In genomic region chr1:98008373-98008772, GRCh38 we compare ENCODE assay signal across 17 cellular contexts.
A peak's percentile ranks its signal among the peaks of the same experiment; 100 is the strongest.
DNase-seq lines count a peak whose midpoint lies in the region; ATAC-seq, FAIRE-seq and TF ChIP-seq lines count a peak whose summit lies in the region.
"Had no signal": no experiment of that assay in that cellular context is flagged by ENCODE, and none has a peak within 500 bp of the region (broad histone marks: within the 10 kb centered on the region; RNA-seq: fewer than 3 reads in every experiment).

No MANE protein-coding gene starts in this region.

- intact Hi-C loops in head of caudate nucleus (cut with DNase I) = no loop called here

- H3K4me1 ChIP-seq in ACC112 (ENCODE audit: control insufficient read depth, insufficient read depth, low read length, unreplicated experiment) (peaks cover 38% of the 10 kb centered on the region), astrocyte (ENCODE audit: insufficient read depth, low read length) (peaks cover 13% of the 10 kb centered on the region)
- H3K4me1 ChIP-seq: BLaER1, HAP-1 had no signal

- no peaks in the 10 kb centered on the region for H3K36me3 ChIP-seq in ACC112 (ENCODE audit: insufficient read depth, low read length)
- H3K36me3 ChIP-seq in astrocyte (ENCODE audit: insufficient read depth, low read length) = no peaks in the 10 kb centered on the region
- H3K36me3 ChIP-seq: BLaER1, HAP-1 had no signal

- H3K9ac ChIP-seq in astrocyte (ENCODE audit: low read length) = no peak overlapping the region
- H3K9ac ChIP-seq: BLaER1 had no signal

- H3K9me3 Mint-ChIP-seq in astrocyte (ENCODE audit: unreplicated experiment) = no peaks in the 10 kb centered on the region
- H3K9me3 Mint-ChIP-seq: CD14-positive monocyte had no signal

- H3K27ac Mint-ChIP-seq in astrocyte (ENCODE audit: unreplicated experiment) = no peak overlapping the region
- H3K27ac Mint-ChIP-seq: CD14-positive monocyte; CD4-positive, alpha-beta memory T cell had no signal

- no peaks in the 10 kb centered on the region for H3K9me3 ChIP-seq in astrocyte (ENCODE audit: insufficient read depth, low read depth, low read length)
- H3K9me3 ChIP-seq: BLaER1, HAP-1 had no signal

- no peak for DNase-seq in H54 (ENCODE audit: insufficient read length, low spot score)
- DNase-seq in astrocyte (ENCODE audit: low read depth) = no peak
- no peak for DNase-seq in hippocampal formation (lab: John Stamatoyannopoulos, UW)
- DNase-seq in head of caudate nucleus = no peak
- DNase-seq: AML-193; CD4-positive, alpha-beta memory T cell; DMS153; DMS79; GF-D8; KG1 had no signal

- H3K4me3 Mint-ChIP-seq in astrocyte (ENCODE audit: unreplicated experiment) = no peak overlapping the region
- H3K4me3 Mint-ChIP-seq: CD14-positive monocyte had no signal

- ATAC-seq in GM21737 (IDR thresholded peaks at IDR 0.05; ENCODE audit: unreplicated experiment) = no peak
- ATAC-seq: HepG2 had no signal

- no peaks in the 10 kb centered on the region for H3K27me3 Mint-ChIP-seq in astrocyte (ENCODE audit: low read depth, unreplicated experiment)

- H3K27ac ChIP-seq in ACC112 (ENCODE audit: low read depth, low read length) = no peak overlapping the region
- H3K27ac ChIP-seq in astrocyte (ENCODE audit: low read depth, low read length) = no peak overlapping the region
- H3K27ac ChIP-seq: BLaER1 had no signal

- peak; percentile 78 for FAIRE-seq in H54 (lab: Jason Lieb, UNC)
- peak; percentile 9 for FAIRE-seq in astrocyte (lab: Jason Lieb, UNC)
- FAIRE-seq: H1, HepG2 had no signal

- H2AFZ ChIP-seq in ACC112 (ENCODE audit: low read length, unreplicated experiment) = peak overlapping the region; percentile 6
- H2AFZ ChIP-seq in astrocyte (ENCODE audit: low read depth, low read length) = no peak overlapping the region

- H3K4me2 ChIP-seq in astrocyte (ENCODE audit: low read length) = no peak overlapping the region
- H3K4me2 ChIP-seq: BLaER1 had no signal

- TF ChIP-seq CTCF in astrocyte (IDR thresholded peaks at IDR 0.05; ENCODE audit: insufficient read depth, low read depth, low read length) = no peak

- H3K27me3 ChIP-seq in ACC112 (ENCODE audit: insufficient read depth, low read length) (no peaks in the 10 kb centered on the region), astrocyte (ENCODE audit: insufficient read depth, low read length) (no peaks in the 10 kb centered on the region)
- H3K27me3 ChIP-seq: BLaER1 had no signal

- H3K36me3 Mint-ChIP-seq in astrocyte (ENCODE audit: low read depth, unreplicated experiment) = peaks cover 2% of the 10 kb centered on the region
- H3K36me3 Mint-ChIP-seq: CD14-positive monocyte; CD4-positive, alpha-beta memory T cell had no signal

- peaks cover 22% of the 10 kb centered on the region for H3K4me1 Mint-ChIP-seq in astrocyte (ENCODE audit: low read depth, unreplicated experiment)
- H3K4me1 Mint-ChIP-seq: CD14-positive monocyte had no signal

- H4K20me1 ChIP-seq in astrocyte (ENCODE audit: insufficient read depth, low read length) = no peaks in the 10 kb centered on the region
- H4K20me1 ChIP-seq: BLaER1 had no signal

- H3K79me2 ChIP-seq in ACC112 (ENCODE audit: control insufficient read depth, insufficient read depth, low read length, unreplicated experiment) (no peaks in the 10 kb centered on the region), astrocyte (ENCODE audit: insufficient read depth, low read length) (no peaks in the 10 kb centered on the region)

- no peak for TF ChIP-seq POLR2A in H54 (IDR thresholded peaks at IDR 0.05; ENCODE audit: low read depth, low read length)

- H3K4me3 ChIP-seq in ACC112 (ENCODE audit: low read depth, low read length) (no peak overlapping the region), astrocyte (ENCODE audit: insufficient read depth, low read depth, low read length) (no peak overlapping the region)
- H3K4me3 ChIP-seq: BLaER1, HAP-1 had no signal
